In the genomic region with DNA sequence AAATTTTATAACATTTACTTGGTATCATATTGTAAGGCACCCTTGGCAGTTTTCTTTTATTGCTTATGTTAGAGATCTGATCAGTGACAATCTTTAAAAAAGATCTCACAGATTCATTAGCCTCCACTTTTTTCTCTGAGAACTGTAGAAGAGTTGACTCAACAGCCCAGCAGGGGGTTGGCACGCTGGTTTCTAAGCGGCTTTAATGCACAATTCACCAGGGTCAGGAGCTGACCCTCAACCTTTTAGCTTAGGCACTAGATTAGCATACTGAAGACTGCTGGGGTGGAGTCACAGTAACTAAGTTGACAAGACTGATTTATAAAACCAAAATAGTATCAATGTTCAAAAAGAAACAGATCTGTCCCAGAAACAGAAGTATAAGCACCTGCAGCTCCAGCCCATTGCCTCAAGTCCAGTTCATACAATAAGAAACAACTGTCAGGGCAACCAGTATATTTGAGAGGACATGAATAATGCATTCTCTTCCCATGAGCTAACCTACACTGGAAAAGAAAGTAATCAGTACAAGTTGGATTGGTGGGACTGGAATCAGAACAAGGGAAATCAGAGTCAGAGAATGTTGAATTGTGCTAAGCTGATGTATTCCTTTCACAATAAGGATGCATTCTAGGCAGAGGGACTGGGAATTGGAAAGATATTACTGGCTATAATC, we compare ENCODE assay signal across 17 cellular contexts.
DNase-seq lines count a peak whose midpoint lies in the region; ATAC-seq, FAIRE-seq and TF ChIP-seq lines count a peak whose summit lies in the region.
"Had no signal": no experiment of that assay in that cellular context is flagged by ENCODE, and none has a peak within 500 bp of the region (broad histone marks: within the 10 kb centered on the region; RNA-seq: fewer than 3 reads in every experiment).

No MANE protein-coding gene starts in this region.

- H3K9me3 ChIP-seq in astrocyte (ENCODE audit: insufficient read depth, low read depth, low read length) (no peaks in the 10 kb centered on the region), lower lobe of right lung (no peaks in the 10 kb centered on the region)
- H3K9me3 ChIP-seq: BLaER1 treated with 17β-estradiol and CSF1 and Interleukin-3, amounts not matched to agents 10 nM and 100 nM had no signal

- H3K9me3 Mint-ChIP-seq in astrocyte (ENCODE audit: unreplicated experiment), result no peaks in the 10 kb centered on the region
- H3K9me3 Mint-ChIP-seq: activated B cell treated with CpG ODN at 0.5 μM for 24 hours; stimulated activated effector memory CD8-positive, alpha-beta T cell treated with anti-CD3 and anti-CD28 coated beads, Interleukin-12 subunit alpha, Interleukin-12 subunit beta, amount 100 ng/mL, for 72 hours had no signal

- H4K20me1 ChIP-seq in astrocyte (ENCODE audit: insufficient read depth, low read length), result no peaks in the 10 kb centered on the region
- H4K20me1 ChIP-seq: BLaER1 treated with 17β-estradiol and CSF1 and Interleukin-3, amounts not matched to agents 10 nM and 100 nM had no signal

- peak overlapping the region; percentile 5 for H3K27ac Mint-ChIP-seq in astrocyte (ENCODE audit: unreplicated experiment)
- H3K27ac Mint-ChIP-seq: activated B cell treated with CpG ODN at 0.5 μM for 24 hours; stimulated activated effector memory CD8-positive, alpha-beta T cell treated with anti-CD3 and anti-CD28 coated beads, Interleukin-12 subunit alpha, Interleukin-12 subunit beta, amount 100 ng/mL, for 72 hours had no signal

- H3K4me1 ChIP-seq in astrocyte (ENCODE audit: insufficient read depth, low read length), result peaks cover 6% of the 10 kb centered on the region
- H3K4me1 ChIP-seq in lower lobe of right lung, result no peaks in the 10 kb centered on the region
- H3K4me1 ChIP-seq: BLaER1 treated with 17β-estradiol and CSF1 and Interleukin-3, amounts not matched to agents 10 nM and 100 nM had no signal

- no peak overlapping the region for H2AFZ ChIP-seq in astrocyte (ENCODE audit: low read depth, low read length)

- TF ChIP-seq CTCF in astrocyte (IDR thresholded peaks at IDR 0.05; ENCODE audit: insufficient read depth, low read depth, low read length), result no peak
- no peak for TF ChIP-seq CTCF in lower lobe of right lung (IDR thresholded peaks at IDR 0.05)

- no peak overlapping the region for H3K9ac ChIP-seq in astrocyte (ENCODE audit: low read length)
- H3K9ac ChIP-seq: BLaER1 treated with 17β-estradiol and CSF1 and Interleukin-3, amounts not matched to agents 10 nM and 100 nM had no signal

- H3K4me3 ChIP-seq in H7 (ENCODE audit: insufficient read depth, low read depth, low read length) (no peak overlapping the region), astrocyte (ENCODE audit: insufficient read depth, low read depth, low read length) (no peak overlapping the region), lower lobe of right lung (no peak overlapping the region)
- H3K4me3 ChIP-seq: BLaER1 treated with 17β-estradiol and CSF1 and Interleukin-3, amounts not matched to agents 10 nM and 100 nM had no signal

- no peaks in the 10 kb centered on the region for H3K36me3 Mint-ChIP-seq in astrocyte (ENCODE audit: low read depth, unreplicated experiment)

- H3K79me2 ChIP-seq in astrocyte (ENCODE audit: insufficient read depth, low read length), result no peaks in the 10 kb centered on the region

- H3K27me3 ChIP-seq in H7 (ENCODE audit: control insufficient read depth, insufficient read depth, low read length) (no peaks in the 10 kb centered on the region), astrocyte (ENCODE audit: insufficient read depth, low read length) (no peaks in the 10 kb centered on the region), lower lobe of right lung (ENCODE audit: low read depth) (no peaks in the 10 kb centered on the region)
- H3K27me3 ChIP-seq: BLaER1 treated with 17β-estradiol and CSF1 and Interleukin-3, amounts not matched to agents 10 nM and 100 nM had no signal

- intact Hi-C loops in lower lobe of right lung (cut with DNase I), result no loop called here

- peaks cover 10% of the 10 kb centered on the region for H3K4me1 Mint-ChIP-seq in astrocyte (ENCODE audit: low read depth, unreplicated experiment)
- H3K4me1 Mint-ChIP-seq: stimulated activated effector memory CD8-positive, alpha-beta T cell treated with anti-CD3 and anti-CD28 coated beads, Interleukin-12 subunit alpha, Interleukin-12 subunit beta, amount 100 ng/mL, for 72 hours had no signal

- ATAC-seq in lower lobe of right lung (no peak), GM18909 (IDR thresholded peaks at IDR 0.05; ENCODE audit: poor library complexity, unreplicated experiment) (no peak), HG03135 (IDR thresholded peaks at IDR 0.05; ENCODE audit: unreplicated experiment) (no peak)
- ATAC-seq: sciatic nerve; stimulated activated effector memory CD8-positive, alpha-beta T cell treated with anti-CD3 and anti-CD28 coated beads, Interleukin-12 subunit alpha, Interleukin-12 subunit beta, amount 100 ng/mL, for 72 hours had no signal

- DNase-seq in H7 (peak; percentile 29), astrocyte (ENCODE audit: low read depth) (peak; percentile 67), fibroblast of the conjunctiva (ENCODE audit: low read depth) (peak; percentile 16), renal cortical epithelial cell (ENCODE audit: low read depth) (peak; percentile 1), lower lobe of right lung (no peak)
- no peak for DNase-seq in activated CD4-positive, alpha-beta T cell treated with anti-CD3 and anti-CD28 coated beads, Interleukin-2, amount 50 U/mL, for 4 hours
- DNase-seq: activated B cell treated with CpG ODN at 0.5 μM for 24 hours; activated naive CD4-positive, alpha-beta T cell treated with anti-CD3 and anti-CD28 coated beads, Interleukin-2, amount 50 U/mL, for 16 hours; cortex of kidney; DMS79; NCI-H2171; stimulated activated CD4-positive, alpha-beta T cell treated with anti-CD3 and anti-CD28 coated beads, Interleukin-4, amount 100 ng/mL, for 4 hours had no signal

- H3K27ac ChIP-seq in astrocyte (ENCODE audit: low read depth, low read length) (peak overlapping the region; percentile 36), lower lobe of right lung (no peak overlapping the region)
- H3K27ac ChIP-seq: BLaER1 treated with 17β-estradiol and CSF1 and Interleukin-3, amounts not matched to agents 10 nM and 100 nM had no signal

- no peak overlapping the region for H3K4me3 Mint-ChIP-seq in astrocyte (ENCODE audit: unreplicated experiment)
- H3K4me3 Mint-ChIP-seq: activated B cell treated with CpG ODN at 0.5 μM for 24 hours; stimulated activated effector memory CD8-positive, alpha-beta T cell treated with anti-CD3 and anti-CD28 coated beads, Interleukin-12 subunit alpha, Interleukin-12 subunit beta, amount 100 ng/mL, for 72 hours had no signal

- FAIRE-seq in astrocyte (lab: Jason Lieb, UNC), result no peak

- no peaks in the 10 kb centered on the region for H3K27me3 Mint-ChIP-seq in astrocyte (ENCODE audit: low read depth, unreplicated experiment)
- H3K27me3 Mint-ChIP-seq: activated B cell treated with CpG ODN at 0.5 μM for 24 hours had no signal

- peak overlapping the region; percentile 20 for H3K4me2 ChIP-seq in astrocyte (ENCODE audit: low read length)
- H3K4me2 ChIP-seq: BLaER1 treated with 17β-estradiol and CSF1 and Interleukin-3, amounts not matched to agents 10 nM and 100 nM had no signal

- H3K36me3 ChIP-seq in H7 (replicated peaks; ENCODE audit: control insufficient read depth, insufficient read depth, low read length) (no peaks in the 10 kb centered on the region), astrocyte (ENCODE audit: insufficient read depth, low read length) (peaks cover 2% of the 10 kb centered on the region), lower lobe of right lung (peaks cover 29% of the 10 kb centered on the region)

Comparison
In these comparisons a context has a peak if more than half of its experiments do, and no peak if none do; other contexts are left out.
1. DNase-seq: peak in H7 (single experiment), astrocyte (single experiment), fibroblast of the conjunctiva (single experiment) and renal cortical epithelial cell (single experiment); none in lower lobe of right lung (single experiment) and activated CD4-positive, alpha-beta T cell treated with anti-CD3 and anti-CD28 coated beads, Interleukin-2, amount 50 U/mL, for 4 hours (0 of 2).